ENCODE assay signal across 16 cellular contexts in genomic region chr3:21390136-21390535, GRCh38.
DNase-seq lines count a peak whose midpoint lies in the region; ATAC-seq and TF ChIP-seq lines count a peak whose summit lies in the region.
"Had no signal": no experiment of that assay in that cellular context is flagged by ENCODE, and none has a peak within 500 bp of the region (broad histone marks: within the 10 kb centered on the region; RNA-seq: fewer than 3 reads in every experiment).

No MANE protein-coding gene starts in this region.

- H3K4me2 ChIP-seq in mammary epithelial cell (ENCODE audit: insufficient read depth, low read depth, low read length) (no peak overlapping the region), PC-3 (ENCODE audit: low read length) (no peak overlapping the region)

- BruUV-seq in mammary epithelial cell (replicated peaks; lab: Mats Ljungman, UMichigan) (no TSS peak), PC-3 (replicated peaks; lab: Mats Ljungman, UMichigan) (no TSS peak)

- H3K27ac ChIP-seq in mammary epithelial cell (ENCODE audit: insufficient read depth, low read depth, low read length) (no peak overlapping the region), breast epithelium (peak overlapping the region in 1 of 2 donors; percentile 7), PC-3 (ENCODE audit: low read length) (no peak overlapping the region)
- H3K27ac ChIP-seq: psoas muscle, SK-N-MC had no signal

- H3K9me2 ChIP-seq in PC-3 (replicated peaks; ENCODE audit: low read length): no peaks in the 10 kb centered on the region

- H3K79me2 ChIP-seq in mammary epithelial cell (ENCODE audit: insufficient read depth, low read length) (no peaks in the 10 kb centered on the region), PC-3 (ENCODE audit: low read length) (no peaks in the 10 kb centered on the region)

- H3K36me3 ChIP-seq in mammary epithelial cell (ENCODE audit: insufficient read depth, low read length) (no peaks in the 10 kb centered on the region), breast epithelium (no peaks in the 10 kb centered on the region), PC-3 (ENCODE audit: low read depth, low read length) (no peaks in the 10 kb centered on the region)

- no peak overlapping the region for H2AFZ ChIP-seq in mammary epithelial cell (ENCODE audit: low read depth, low read length)
- H2AFZ ChIP-seq in PC-3 (ENCODE audit: low read length): no peak overlapping the region

- dilution Hi-C loops in mammary epithelial cell (cut with HindIII; ENCODE audit: low sequenced_read_pairs): no loop called here

- H3K4me3 ChIP-seq in mammary epithelial cell (replicated peaks in 1 of 3; ENCODE audit: insufficient read depth in 1 of 3, low read depth in 2 of 3, low read length in 3 of 3) (no peak overlapping the region), breast epithelium (no peak overlapping the region), PC-3 (ENCODE audit: low read length) (no peak overlapping the region), fibroblast of pulmonary artery (replicated peaks; ENCODE audit: low read depth, low read length) (no peak overlapping the region)
- H3K4me3 ChIP-seq: psoas muscle, SK-N-MC had no signal

- H3K4me1 ChIP-seq in mammary epithelial cell (ENCODE audit: insufficient read depth, low read length) (no peaks in the 10 kb centered on the region), breast epithelium (no peaks in the 10 kb centered on the region), PC-3 (ENCODE audit: insufficient read depth, low read length) (peaks cover 8% of the 10 kb centered on the region)
- H3K4me1 ChIP-seq: psoas muscle had no signal

- intact Hi-C loops in mammary epithelial cell (cut with micrococcal nuclease) (no loop called here), breast epithelium (cut with DNase I; ENCODE audit: low total_unique reads) (no loop called here), PC-3 (cut with micrococcal nuclease) (no loop called here)

- CTCF ChIA-PET in mammary epithelial cell (lab: Charles Lee; ENCODE audit: low non-redundant PET) (no interaction called here), PC-3 (lab: Charles Lee) (no interaction called here)

- H3K9me3 ChIP-seq in mammary epithelial cell (replicated peaks; ENCODE audit: insufficient read depth, low read length) (peaks cover 3% of the 10 kb centered on the region), breast epithelium (no peaks in the 10 kb centered on the region), PC-3 (ENCODE audit: low read length) (no peaks in the 10 kb centered on the region)

- no peaks in the 10 kb centered on the region for H3F3A ChIP-seq in PC-3 (ENCODE audit: low read length, unreplicated experiment)

- no peak overlapping the region for H3K9ac ChIP-seq in mammary epithelial cell (ENCODE audit: insufficient read depth, low read length)
- H3K9ac ChIP-seq in PC-3 (ENCODE audit: low read length): no peak overlapping the region

- TF ChIP-seq CTCF in mammary epithelial cell (conservative IDR thresholded peaks at IDR 0.05 in 1 of 2, IDR thresholded peaks at IDR 0.05 in 1 of 2; ENCODE audit: extremely low read depth in 1 of 2, insufficient read depth in 1 of 2, low read depth in 1 of 2, low read length in 2 of 2): no peak
- no peak for TF ChIP-seq CTCF in breast epithelium (IDR thresholded peaks at IDR 0.05)
- no peak for TF ChIP-seq CTCF in PC-3 (conservative IDR thresholded peaks at IDR 0.05; ENCODE audit: low read depth, low read length)
- TF ChIP-seq CTCF in fibroblast of pulmonary artery (IDR thresholded peaks at IDR 0.05; ENCODE audit: low read length, missing control alignments): no peak

- no peaks in the 10 kb centered on the region for H3K27me3 ChIP-seq in mammary epithelial cell (ENCODE audit: insufficient read depth, low read length)
- H3K27me3 ChIP-seq in breast epithelium: no peaks in the 10 kb centered on the region
- H3K27me3 ChIP-seq in PC-3 (ENCODE audit: low read length): no peaks in the 10 kb centered on the region

- in situ Hi-C loops in mammary epithelial cell (cut with MboI; ENCODE audit: low sequenced_read_pairs in 2 of 2): no loop called here

- DNase-seq in mammary epithelial cell (peak; percentile 54), breast epithelium (ENCODE audit: low spot score in 2 of 2) (no peak), PC-3 (peak; percentile 21), fibroblast of pulmonary artery (ENCODE audit: low read depth) (peak; percentile 25), stromal cell of bone marrow (ENCODE audit: low read depth) (peak; percentile 83)
- DNase-seq: activated CD8-positive, alpha-beta memory T cell treated with anti-CD3 and anti-CD28 coated beads, Interleukin-2, amount 50 U/mL, for 4 hours; DND-41; foreskin melanocyte; GOT3; NCI-H1105; psoas muscle; stimulated activated CD4-positive, alpha-beta T cell treated with anti-CD3 and anti-CD28 coated beads, Interleukin-2, amount 100 ng/mL, for 24 hours had no signal

- ATAC-seq in PC-3 (peak; percentile 47), HG02610 (IDR thresholded peaks at IDR 0.05; ENCODE audit: unreplicated experiment) (no peak), GM18907 (IDR thresholded peaks at IDR 0.05; ENCODE audit: unreplicated experiment) (no peak), GM21576 (IDR thresholded peaks at IDR 0.05; ENCODE audit: unreplicated experiment) (no peak)
- ATAC-seq: psoas muscle had no signal

- H4K20me1 ChIP-seq in mammary epithelial cell (ENCODE audit: insufficient read depth, low read length): no peaks in the 10 kb centered on the region
- H4K20me1 ChIP-seq in PC-3 (ENCODE audit: low read length): no peaks in the 10 kb centered on the region

- 3% methylated on average over 3 of the region's 3 CpGs for WGBS in mammary epithelial cell (ENCODE audit: low coverage, missing lambda C conversion rate)

- no peak for TF ChIP-seq POLR2A in breast epithelium (IDR thresholded peaks at IDR 0.05)

- POLR2A ChIA-PET in PC-3 (lab: Charles Lee; ENCODE audit: unreplicated experiment): no interaction called here

Comparison
In these comparisons a context has a peak if more than half of its experiments do, and no peak if none do; other contexts are left out.
1. DNase-seq: peak in mammary epithelial cell (single experiment), PC-3 (single experiment), fibroblast of pulmonary artery (single experiment) and stromal cell of bone marrow (single experiment); none in breast epithelium (0 of 2).